ENCODE assay signal across 9 cellular contexts in the genomic region with DNA sequence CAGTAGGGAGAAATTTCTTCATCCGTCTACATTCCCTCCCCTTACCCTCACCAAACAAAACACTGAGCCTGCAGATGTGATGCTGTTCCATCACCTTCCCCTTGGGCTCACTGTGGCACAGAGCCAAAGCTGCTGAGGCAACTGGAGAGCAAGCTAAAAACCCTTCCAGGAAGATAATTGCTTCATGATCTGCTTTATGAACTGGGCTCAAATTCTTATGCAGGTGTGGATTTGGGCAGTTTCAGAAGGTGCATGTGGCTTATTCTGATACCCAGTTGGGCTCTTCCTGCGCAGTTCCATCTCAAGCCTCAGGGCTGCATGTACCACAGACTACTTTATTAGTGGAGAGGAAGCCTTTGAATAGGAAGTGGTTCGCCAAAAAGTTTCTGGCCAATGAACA. TPM values are rescaled to one million over a fixed set of nuclear protein-coding genes. Genes with fewer than 3 reads are reported as not detected.
DNase-seq lines count a peak whose midpoint lies in the region; ATAC-seq and TF ChIP-seq lines count a peak whose summit lies in the region.
"Had no signal": no experiment of that assay in that cellular context is flagged by ENCODE, and none has a peak within 500 bp of the region (broad histone marks: within the 10 kb centered on the region; RNA-seq: fewer than 3 reads in every experiment).

No MANE protein-coding gene starts in this region.

- H3K9me3 ChIP-seq in tibial nerve, result no peaks in the 10 kb centered on the region
- H3K9me3 ChIP-seq: esophagus squamous epithelium had no signal

- peaks cover 2% of the 10 kb centered on the region for H3K4me1 Mint-ChIP-seq in activated naive CD8-positive, alpha-beta T cell (ENCODE audit: low read depth)
- H3K4me1 Mint-ChIP-seq in activated naive CD8-positive, alpha-beta T cell treated with anti-CD3 and anti-CD28 coated beads, Interleukin-2, amount 50 U/mL, for 24 hours, result peaks cover 1% of the 10 kb centered on the region
- H3K4me1 Mint-ChIP-seq in brain, result peaks cover 8% of the 10 kb centered on the region

- no peaks in the 10 kb centered on the region for H3K27me3 ChIP-seq in tibial nerve
- H3K27me3 ChIP-seq: esophagus squamous epithelium had no signal

- TF ChIP-seq EP300 in tibial nerve (IDR thresholded peaks at IDR 0.05), result no peak

- H3K27ac ChIP-seq in tibial nerve, result no peak overlapping the region

- TF ChIP-seq CTCF in brain (conservative IDR thresholded peaks at IDR 0.05) (no peak), tibial nerve (IDR thresholded peaks at IDR 0.05) (peak in 1 of 5 experiments; percentile 20)

- no peak overlapping the region for H3K4me3 Mint-ChIP-seq in activated naive CD8-positive, alpha-beta T cell
- no peak overlapping the region for H3K4me3 Mint-ChIP-seq in activated naive CD8-positive, alpha-beta T cell treated with anti-CD3 and anti-CD28 coated beads, Interleukin-2, amount 50 U/mL, for 24 hours
- no peak overlapping the region for H3K4me3 Mint-ChIP-seq in brain

- no peak for TF ChIP-seq POLR2A in tibial nerve (IDR thresholded peaks at IDR 0.05)

- H3K27ac Mint-ChIP-seq in activated naive CD8-positive, alpha-beta T cell, result peak overlapping the region; percentile 34
- H3K27ac Mint-ChIP-seq in activated naive CD8-positive, alpha-beta T cell treated with anti-CD3 and anti-CD28 coated beads, Interleukin-2, amount 50 U/mL, for 24 hours, result no peak overlapping the region
- peak overlapping the region in 3 of 5 experiments; percentile 16 to 84 (median 52) for H3K27ac Mint-ChIP-seq in brain

- H3K4me1 ChIP-seq in tibial nerve, result peaks cover 0 to 13% (median 0%) of the 10 kb centered on the region in 4 donors

- no peak for DNase-seq in activated naive CD8-positive, alpha-beta T cell treated with anti-CD3 and anti-CD28 coated beads, Interleukin-2, amount 50 U/mL, for 24 hours
- DNase-seq in tibial nerve (ENCODE audit: low spot score in 2 of 2) (peak; percentile 69 to 79), NCI-H748 treated with DMSO at 0.1 percent for 48 hours (lab: John Stamatoyannopoulos, UW) (no peak)
- DNase-seq in stimulated activated naive CD4-positive, alpha-beta T cell treated with Interleukin-2 at 50 U/mL for 16 hours (lab: John Stamatoyannopoulos, UW), result no peak
- DNase-seq: esophagus squamous epithelium had no signal

- no peak overlapping the region for H3K4me3 ChIP-seq in tibial nerve
- H3K4me3 ChIP-seq: esophagus squamous epithelium had no signal

- H3K36me3 ChIP-seq in tibial nerve, result peaks cover 0 to 97% (median 0%) of the 10 kb centered on the region in 3 donors

- WGBS in tibial nerve, 2 donors, result 72 to 76% methylated on average over 3 of the region's 3 CpGs

- H3K36me3 Mint-ChIP-seq in activated naive CD8-positive, alpha-beta T cell, result peaks cover 4% of the 10 kb centered on the region
- peaks cover 4% of the 10 kb centered on the region for H3K36me3 Mint-ChIP-seq in activated naive CD8-positive, alpha-beta T cell treated with anti-CD3 and anti-CD28 coated beads, Interleukin-2, amount 50 U/mL, for 24 hours (ENCODE audit: low read depth)
- peaks cover 48% of the 10 kb centered on the region for H3K36me3 Mint-ChIP-seq in brain

- ATAC-seq in activated naive CD8-positive, alpha-beta T cell treated with anti-CD3 and anti-CD28 coated beads, Interleukin-2, amount 50 U/mL, for 24 hours, result no peak
- ATAC-seq in HG03159 (IDR thresholded peaks at IDR 0.05; ENCODE audit: unreplicated experiment) (peak; percentile 73), HG03439 (IDR thresholded peaks at IDR 0.05; ENCODE audit: unreplicated experiment) (no peak)

- no peaks in the 10 kb centered on the region for H3K27me3 Mint-ChIP-seq in activated naive CD8-positive, alpha-beta T cell
- no peaks in the 10 kb centered on the region for H3K27me3 Mint-ChIP-seq in activated naive CD8-positive, alpha-beta T cell treated with anti-CD3 and anti-CD28 coated beads, Interleukin-2, amount 50 U/mL, for 24 hours
- H3K27me3 Mint-ChIP-seq in brain, result no peaks in the 10 kb centered on the region

- no peaks in the 10 kb centered on the region for H3K9me3 Mint-ChIP-seq in activated naive CD8-positive, alpha-beta T cell (ENCODE audit: low read depth)
- H3K9me3 Mint-ChIP-seq in activated naive CD8-positive, alpha-beta T cell treated with anti-CD3 and anti-CD28 coated beads, Interleukin-2, amount 50 U/mL, for 24 hours, result no peaks in the 10 kb centered on the region
- H3K9me3 Mint-ChIP-seq in brain, result no peaks in the 10 kb centered on the region

RNA-seq across cellular contexts. Expression of gene AAMDC, which starts 58.3 kb away (rescaled TPM):
- 72.9 TPM for polyA plus RNA-seq in brain (ENCODE audit: insufficient read depth, low read depth, low replicate concordance)
- total RNA-seq in tibial nerve, result 10 to 100 TPM; 17.1 to 48.6 (median 27.6) TPM

RNA-seq across cellular contexts. Expression of gene RSF1, which starts 58.7 kb away (rescaled TPM):
- 23.8 TPM for polyA plus RNA-seq in brain (ENCODE audit: insufficient read depth, low read depth, low replicate concordance)
- total RNA-seq in tibial nerve, result 100 to 1,000 TPM in 1 of 4 donors, 10 to 100 TPM in 3; 69.3 to 127 (median 77.0) TPM

Comparison
In these comparisons a context has a peak if more than half of its experiments do, and no peak if none do; other contexts are left out.
1. DNase-seq: peak in tibial nerve (2 of 2); none in activated naive CD8-positive, alpha-beta T cell treated with anti-CD3 and anti-CD28 coated beads, Interleukin-2, amount 50 U/mL, for 24 hours (single experiment), stimulated activated naive CD4-positive, alpha-beta T cell treated with Interleukin-2 at 50 U/mL for 16 hours (single experiment) and NCI-H748 treated with DMSO at 0.1 percent for 48 hours (single experiment).